Comparison of ENCODE assay signal across 8 cellular contexts in the genomic region with DNA sequence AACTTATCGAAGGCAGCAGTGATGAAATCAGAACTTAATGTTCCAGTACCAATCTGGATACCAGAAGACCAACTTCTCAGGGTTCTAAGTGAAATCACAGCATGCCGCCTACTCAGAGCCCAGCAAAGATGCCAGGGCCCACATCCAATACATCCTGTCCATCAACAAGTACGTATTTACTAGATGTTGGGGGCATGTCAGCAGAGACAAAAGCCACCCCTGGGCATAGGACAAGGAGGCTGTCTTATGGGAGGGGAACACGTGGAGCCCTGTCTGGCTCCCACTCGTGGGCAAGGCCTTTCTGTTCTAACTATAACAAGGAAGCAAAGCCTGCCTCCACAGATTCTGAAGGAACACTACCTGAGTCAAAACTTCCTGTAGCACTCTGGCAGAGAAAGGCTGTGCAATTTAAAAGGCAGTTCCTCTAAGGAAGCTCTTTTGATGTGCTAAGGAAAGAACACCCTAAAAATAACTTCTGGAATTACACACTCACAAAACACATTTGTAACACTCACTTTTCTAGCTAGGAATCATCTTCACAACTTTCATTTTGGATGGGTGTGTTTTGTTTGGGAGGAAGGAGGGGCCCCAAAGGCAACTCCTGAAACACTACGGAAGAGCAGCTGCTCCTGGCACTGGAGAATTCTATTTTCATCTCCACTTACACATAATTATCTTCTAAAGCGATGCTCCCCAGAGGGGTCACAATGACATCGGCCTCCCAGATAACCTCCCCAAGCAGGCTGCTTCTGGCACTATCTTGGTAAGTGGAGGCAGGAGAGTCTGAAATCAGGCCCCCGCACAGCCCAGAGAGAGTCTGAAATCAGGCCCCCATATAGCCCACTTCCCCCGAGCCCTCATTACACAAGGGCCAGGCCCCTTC. TPM values are rescaled to one million over a fixed set of nuclear protein-coding genes. Genes with fewer than 3 reads are reported as not detected.
A peak's percentile ranks its signal among the peaks of the same experiment; 100 is the strongest.
DNase-seq lines count a peak whose midpoint lies in the region; TF ChIP-seq lines count a peak whose summit lies in the region.

No MANE protein-coding gene starts in this region.

- H3K36me3 ChIP-seq in esophagus squamous epithelium (no peaks in the 10 kb centered on the region), ovary (no peaks in the 10 kb centered on the region)

- H3K27me3 ChIP-seq in esophagus squamous epithelium (no peaks in the 10 kb centered on the region), ovary (no peaks in the 10 kb centered on the region)

- no peaks in the 10 kb centered on the region for H3K36me3 Mint-ChIP-seq in activated naive CD4-positive, alpha-beta T cell treated with anti-CD3 and anti-CD28 coated beads for 36 hours (ENCODE audit: low read depth)

- H3K4me3 ChIP-seq in esophagus squamous epithelium (no peak overlapping the region), ovary (no peak overlapping the region)

- H3K27me3 Mint-ChIP-seq in activated naive CD4-positive, alpha-beta T cell treated with anti-CD3 and anti-CD28 coated beads for 36 hours (ENCODE audit: low read depth), result no peaks in the 10 kb centered on the region

- DNase-seq in CD1c-positive myeloid dendritic cell (ENCODE audit: extremely low spot score) (peak; percentile 78), NCI-H510A treated with DMSO at 0.1 percent for 48 hours (lab: John Stamatoyannopoulos, UW) (peak; percentile 43), esophagus squamous epithelium (lab: John Stamatoyannopoulos, UW) (no peak), ovary (no peak), LoVo (ENCODE audit: low spot score) (no peak), iPS-NIHi7 (ENCODE audit: extremely low spot score) (no peak), activated gamma-delta T cell (lab: John Stamatoyannopoulos, UW) (no peak)
- no peak for DNase-seq in activated naive CD4-positive, alpha-beta T cell treated with anti-CD3 and anti-CD28 coated beads for 36 hours

- H3K27ac ChIP-seq in esophagus squamous epithelium, result peak overlapping the region; percentile 39 to 84 (median 72)
- peak overlapping the region; percentile 62 to 72 for H3K27ac ChIP-seq in ovary

- intact Hi-C loops in esophagus squamous epithelium (cut with DNase I), result no loop called here
- intact Hi-C loops in ovary (cut with DNase I), result no loop called here
- intact Hi-C loops in activated naive CD4-positive, alpha-beta T cell treated with anti-CD3 and anti-CD28 coated beads for 36 hours (cut with micrococcal nuclease), result no loop called here

- no peak overlapping the region for H3K4me3 Mint-ChIP-seq in activated naive CD4-positive, alpha-beta T cell treated with anti-CD3 and anti-CD28 coated beads for 36 hours

- H3K27ac Mint-ChIP-seq in activated naive CD4-positive, alpha-beta T cell treated with anti-CD3 and anti-CD28 coated beads for 36 hours, result no peak overlapping the region

- H3K4me1 Mint-ChIP-seq in activated naive CD4-positive, alpha-beta T cell treated with anti-CD3 and anti-CD28 coated beads for 36 hours (ENCODE audit: low read depth), result peaks cover 41% of the 10 kb centered on the region

- WGBS in esophagus squamous epithelium, 2 donors, result 57 to 67% methylated on average over 5 to 7 of the region's 10 CpGs
- WGBS in ovary, 3 donors, result 40 to 42% (median 42%) methylated on average over 10 of the region's 10 CpGs

- TF ChIP-seq CTCF in esophagus squamous epithelium (IDR thresholded peaks at IDR 0.05) (no peak), ovary (IDR thresholded peaks at IDR 0.05) (no peak)

- no peaks in the 10 kb centered on the region for H3K9me3 Mint-ChIP-seq in activated naive CD4-positive, alpha-beta T cell treated with anti-CD3 and anti-CD28 coated beads for 36 hours

- no peaks in the 10 kb centered on the region for H3K9me3 ChIP-seq in esophagus squamous epithelium
- no peaks in the 10 kb centered on the region for H3K9me3 ChIP-seq in ovary

- no peak for TF ChIP-seq POLR2A in esophagus squamous epithelium (IDR thresholded peaks at IDR 0.05)
- no peak for TF ChIP-seq POLR2A in ovary (IDR thresholded peaks at IDR 0.05)

- H3K4me1 ChIP-seq in esophagus squamous epithelium (peaks cover 10 to 53% (median 26%) of the 10 kb centered on the region in 3 donors), ovary (ENCODE audit: insufficient read depth) (peaks cover 12% of the 10 kb centered on the region)

- CTCF ChIA-PET in activated naive CD4-positive, alpha-beta T cell treated with anti-CD3 and anti-CD28 coated beads for 36 hours (lab: Charles Lee), result interaction anchor here (0.6 kb wide), 1 partner anchor 97 kb away, joined by 5 read pairs; no protein-coding TSS in a partner anchor

- TF ChIP-seq EP300 in ovary (IDR thresholded peaks at IDR 0.05), result no peak

RNA-seq across cellular contexts. Expression of a gene that starts 14.2 kb away (rescaled TPM):
- total RNA-seq in esophagus squamous epithelium, result 10 to 100 TPM in 3 of 4 donors, 1 to 10 TPM in 1; 7.1 to 28.2 (median 13.0) TPM
- total RNA-seq in ovary, result 10 to 100 TPM; 10.8 to 26.5 (median 20.2) TPM
- 10 to 100 TPM; 12.6 to 52.7 TPM for polyA plus RNA-seq in ovary
- 10 to 100 TPM; 23.7 to 26.8 TPM for total RNA-seq in activated naive CD4-positive, alpha-beta T cell treated with anti-CD3 and anti-CD28 coated beads for 36 hours

Comparison
In these comparisons a context has a peak if more than half of its experiments do, and no peak if none do; other contexts are left out.
1. DNase-seq: peak in CD1c-positive myeloid dendritic cell (single experiment) and NCI-H510A treated with DMSO at 0.1 percent for 48 hours (single experiment); none in esophagus squamous epithelium (single experiment), ovary (0 of 5), LoVo (single experiment), iPS-NIHi7 (single experiment), activated naive CD4-positive, alpha-beta T cell treated with anti-CD3 and anti-CD28 coated beads for 36 hours (single experiment) and activated gamma-delta T cell (single experiment).